ENCODE assay signal across 24 cellular contexts in the genomic region with DNA sequence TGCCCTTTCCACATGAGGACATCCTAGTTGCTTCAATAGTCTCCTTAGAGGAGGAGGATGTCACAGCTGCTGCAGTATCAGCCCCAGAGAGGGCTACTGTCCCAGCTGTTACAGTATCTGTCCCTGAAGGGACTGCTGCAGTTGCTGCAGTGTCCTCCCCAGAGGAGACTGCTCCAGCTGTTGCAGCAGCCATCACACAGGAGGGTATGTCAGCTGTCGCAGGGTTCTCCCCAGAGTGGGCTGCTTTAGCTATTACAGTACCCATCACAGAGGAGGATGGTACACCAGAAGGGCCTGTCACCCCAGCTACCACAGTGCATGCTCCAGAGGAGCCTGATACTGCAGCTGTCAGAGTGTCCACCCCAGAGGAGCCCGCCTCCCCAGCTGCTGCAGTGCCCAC.
DNase-seq lines count a peak whose midpoint lies in the region; ATAC-seq and TF ChIP-seq lines count a peak whose summit lies in the region.
"Had no signal": no experiment of that assay in that cellular context is flagged by ENCODE, and none has a peak within 500 bp of the region (broad histone marks: within the 10 kb centered on the region; RNA-seq: fewer than 3 reads in every experiment).

No MANE protein-coding gene starts in this region.

- peak; percentile 86 for DNase-seq in DMS 273 (lab: John Stamatoyannopoulos, UW; ENCODE audit: unreplicated experiment)
- no peak for DNase-seq in DMS 273 treated with DMSO at 0.1 percent for 48 hours (lab: John Stamatoyannopoulos, UW)
- DNase-seq in astrocyte of the cerebellum (ENCODE audit: low read depth) = no peak
- DNase-seq in lower lobe of right lung = no peak
- no peak for DNase-seq in stimulated activated CD4-positive, alpha-beta T cell treated with anti-CD3 and anti-CD28 coated beads, Interleukin-2, amount 100 ng/mL, for 48 hours
- no peak for DNase-seq in activated CD4-positive, alpha-beta T cell treated with anti-CD3 and anti-CD28 coated beads, Interleukin-2, amount 50 U/mL, for 1 hour
- DNase-seq: activated naive CD4-positive, alpha-beta T cell treated with anti-CD3 and anti-CD28 coated beads, Interleukin-2, amount 10 ng/mL, durations not matched to agents 7 days and 5 days; activated T-cell treated with anti-CD3 and anti-CD28 coated beads, Interleukin-2, amount 50 U/mL, for 4 hours; anterior cingulate cortex; BE2C; effector memory CD8-positive, alpha-beta T cell; hypothalamus; kidney; NCI-H1436; PC-3; retina; stimulated activated naive CD4-positive, alpha-beta T cell treated with Interleukin-2 at 50 U/mL for 16 hours had no signal

- ATAC-seq in lower lobe of right lung (no peak), HG03457 (IDR thresholded peaks at IDR 0.05; ENCODE audit: unreplicated experiment) (no peak)
- ATAC-seq: activated CD4-positive, CD25-positive, alpha-beta regulatory T cell treated with anti-CD3 and anti-CD28 coated beads, Interleukin-2, amount 50 U/mL, for 24 hours; activated T-cell treated with anti-CD3 and anti-CD28 coated beads, Interleukin-2, amount 50 U/mL, for 4 hours; effector memory CD8-positive, alpha-beta T cell; GM12878; PC-3 had no signal

- H3K4me1 ChIP-seq in lower lobe of right lung (peaks cover 77% of the 10 kb centered on the region), stomach smooth muscle (ENCODE audit: control insufficient read depth, insufficient read depth, low read length) (peaks cover 62% of the 10 kb centered on the region)

- intact Hi-C loops in lower lobe of right lung (cut with DNase I) = no loop called here

- H3K9me3 ChIP-seq in lower lobe of right lung (no peaks in the 10 kb centered on the region), stomach smooth muscle (ENCODE audit: control insufficient read depth in 2 of 2, low read length in 2 of 2) (no peaks in the 10 kb centered on the region)
- H3K9me3 ChIP-seq: BE2C, SJSA1, upper lobe of left lung had no signal

- H3K27me3 ChIP-seq in lower lobe of right lung (ENCODE audit: low read depth) (no peaks in the 10 kb centered on the region), stomach smooth muscle (ENCODE audit: control insufficient read depth in 1 of 2, insufficient read depth in 2 of 2, low read length in 2 of 2) (no peaks in the 10 kb centered on the region)
- H3K27me3 ChIP-seq: BE2C, SJSA1, upper lobe of left lung had no signal

- peak overlapping the region in 1 of 2 donors; percentile 6 for H3K9ac ChIP-seq in stomach smooth muscle (ENCODE audit: low read length in 2 of 2)

- no peak overlapping the region for H3K27ac ChIP-seq in lower lobe of right lung
- no peak overlapping the region for H3K27ac ChIP-seq in stomach smooth muscle (ENCODE audit: low read length)
- H3K27ac ChIP-seq: 22Rv1, SJSA1 had no signal

- H3K4me3 ChIP-seq in astrocyte of the cerebellum (ENCODE audit: low read depth, low read length) (peak overlapping the region; percentile 69), lower lobe of right lung (peak overlapping the region; percentile 10), stomach smooth muscle (ENCODE audit: low read length in 2 of 2) (peak overlapping the region; percentile 29 to 78)
- H3K4me3 ChIP-seq: GM12878, SJSA1 had no signal

- H3K36me3 ChIP-seq in lower lobe of right lung (peaks cover 16% of the 10 kb centered on the region), stomach smooth muscle (ENCODE audit: control insufficient read depth in 2 of 2, insufficient read depth in 2 of 2, low read length in 2 of 2) (peaks cover 9 to 16% of the 10 kb centered on the region in 2 donors)
- H3K36me3 ChIP-seq: BE2C had no signal

- no peak for TF ChIP-seq CTCF in astrocyte of the cerebellum (IDR thresholded peaks at IDR 0.05; ENCODE audit: low read depth, low read length, missing control alignments)
- TF ChIP-seq CTCF in lower lobe of right lung (IDR thresholded peaks at IDR 0.05) = no peak

- in situ Hi-C loops in astrocyte of the cerebellum (cut with HindIII; ENCODE audit: low sequenced_read_pairs) = no loop called here

Comparison
In these comparisons a context has a peak if more than half of its experiments do, and no peak if none do; other contexts are left out.
1. H3K4me3 ChIP-seq: peak in every context shown above with its lines; median percentile 69 in astrocyte of the cerebellum; 54 in stomach smooth muscle; 10 in lower lobe of right lung.